Comparison of ENCODE assay signal across 8 cellular contexts in genomic region chr10:47261121-47261520, GRCh38. TPM values are rescaled to one million over a fixed set of nuclear protein-coding genes. Genes with fewer than 3 reads are reported as not detected.
DNase-seq lines count a peak whose midpoint lies in the region; ATAC-seq lines count a peak whose summit lies in the region.

No MANE protein-coding gene starts in this region.

- peaks cover 13 to 93% (median 43%) of the 10 kb centered on the region in 4 donors for H3K4me1 Mint-ChIP-seq in CD4-positive, CD25-positive, alpha-beta regulatory T cell

- no peak overlapping the region for H3K4me3 ChIP-seq in CD4-positive, CD25-positive, alpha-beta regulatory T cell (ENCODE audit: low read depth, low read length)

- peak overlapping the region; percentile 63 for H3K27ac ChIP-seq in CD4-positive, CD25-positive, alpha-beta regulatory T cell (ENCODE audit: insufficient read depth, low read length, poor library complexity, severe bottlenecking)

- no peaks in the 10 kb centered on the region for H3K27me3 ChIP-seq in CD4-positive, CD25-positive, alpha-beta regulatory T cell (ENCODE audit: control insufficient read depth, insufficient read depth, low read length)

- peaks cover 0 to 3% (median 0%) of the 10 kb centered on the region in 7 donors for H3K9me3 Mint-ChIP-seq in CD4-positive, CD25-positive, alpha-beta regulatory T cell

- ATAC-seq in CD4-positive, CD25-positive, alpha-beta regulatory T cell (ENCODE audit: low read depth in 2 of 2) = peak; percentile 67 to 71
- ATAC-seq in GM19468 (IDR thresholded peaks at IDR 0.05; ENCODE audit: extremely low read depth, unreplicated experiment) (peak; percentile 90), HG03469 (IDR thresholded peaks at IDR 0.05; ENCODE audit: unreplicated experiment) (peak; percentile 98)

- H3K27me3 Mint-ChIP-seq in CD4-positive, CD25-positive, alpha-beta regulatory T cell = peaks cover 4% of the 10 kb centered on the region

- H3K36me3 ChIP-seq in CD4-positive, CD25-positive, alpha-beta regulatory T cell (ENCODE audit: control insufficient read depth, insufficient read depth, low read length) = no peaks in the 10 kb centered on the region

- peak in 2 of 3 donors; percentile 35 to 66 for DNase-seq in CD4-positive, CD25-positive, alpha-beta regulatory T cell
- peak; percentile 12 for DNase-seq in activated gamma-delta T cell treated with anti-CD3 and anti-CD28 coated beads, Interleukin-2, amount 50 U/mL, for 16 hours (ENCODE audit: low read depth)
- DNase-seq in superior temporal gyrus (ENCODE audit: extremely low spot score) (no peak), cardiac septum (ENCODE audit: low spot score) (no peak), epidermal melanocyte (ENCODE audit: insufficient read length, low spot score) (no peak), posterior cingulate gyrus (no peak)

- H3K4me3 Mint-ChIP-seq in CD4-positive, CD25-positive, alpha-beta regulatory T cell = peak overlapping the region in 3 of 4 donors; percentile 47 to 65 (median 62)

- H3K27ac Mint-ChIP-seq in CD4-positive, CD25-positive, alpha-beta regulatory T cell = peak overlapping the region; percentile 93 to 100 (median 98)

- H3K9me3 ChIP-seq in CD4-positive, CD25-positive, alpha-beta regulatory T cell (ENCODE audit: control insufficient read depth in 2 of 2, low read length in 2 of 2) = no peaks in the 10 kb centered on the region

- peaks cover 33% of the 10 kb centered on the region for H3K4me1 ChIP-seq in CD4-positive, CD25-positive, alpha-beta regulatory T cell (ENCODE audit: control insufficient read depth, insufficient read depth, low read length, poor library complexity, severe bottlenecking)

- intact Hi-C loops in cardiac septum (cut with DNase I) = no loop called here
- intact Hi-C loops in posterior cingulate gyrus (cut with DNase I) = no loop called here

- H3K36me3 Mint-ChIP-seq in CD4-positive, CD25-positive, alpha-beta regulatory T cell = no peaks in the 10 kb centered on the region

RNA-seq across cellular contexts. Expression of gene GDF10, which starts 38.9 kb away (rescaled TPM):
- total RNA-seq in CD4-positive, CD25-positive, alpha-beta regulatory T cell = not detected
- not detected for polyA plus RNA-seq in CD4-positive, CD25-positive, alpha-beta regulatory T cell
- 1.7 TPM for total RNA-seq in cardiac septum

Comparison
In these comparisons a context has a peak if more than half of its experiments do, and no peak if none do; other contexts are left out.
1. DNase-seq: peak in CD4-positive, CD25-positive, alpha-beta regulatory T cell (2 of 3) and activated gamma-delta T cell treated with anti-CD3 and anti-CD28 coated beads, Interleukin-2, amount 50 U/mL, for 16 hours (single experiment); none in superior temporal gyrus (single experiment), cardiac septum (single experiment), epidermal melanocyte (single experiment) and posterior cingulate gyrus (0 of 10).
2. Peak in every context shown above with its lines, with median percentiles within 50 percentile points of each other: ATAC-seq.